ENCODE assay signal across 10 cellular contexts in genomic region chr7:92608380-92609322, GRCh38. TPM values are rescaled to one million over a fixed set of nuclear protein-coding genes. Genes with fewer than 3 reads are reported as not detected.
DNase-seq lines count a peak whose midpoint lies in the region; ATAC-seq and TF ChIP-seq lines count a peak whose summit lies in the region.
"Had no signal": no experiment of that assay in that cellular context is flagged by ENCODE, and none has a peak within 500 bp of the region (broad histone marks: within the 10 kb centered on the region; RNA-seq: fewer than 3 reads in every experiment).

No MANE protein-coding gene starts in this region.

- TF ChIP-seq CTCF in epithelial cell of proximal tubule (conservative IDR thresholded peaks at IDR 0.05; ENCODE audit: low read depth, low read length): no peak

- DNase-seq in NCI-H2171 treated with DMSO at 0.1 percent for 48 hours (lab: John Stamatoyannopoulos, UW) (peak; percentile 63), epithelial cell of proximal tubule (ENCODE audit: low read depth) (no peak), midbrain (lab: John Stamatoyannopoulos, UW) (peak; percentile 15), hepatic stellate cell (ENCODE audit: low spot score) (no peak)
- no peak for DNase-seq in stimulated activated naive B cell treated with anti-CD40 and anti-IgM and Interleukin-4, amounts not matched to agents 10 μg/mL and 1 μg/mL and 100 μg/mL, for 72 hours
- no peak for DNase-seq in effector CD8-positive, alpha-beta T cell (lab: John Stamatoyannopoulos, UW)
- DNase-seq: DND-41, NCI-H226 had no signal

- no peak for ATAC-seq in stimulated activated naive B cell treated with anti-CD40 and anti-IgM and Interleukin-4, amounts not matched to agents 10 μg/mL and 1 μg/mL and 100 μg/mL, for 72 hours (replicated peaks)
- no peak for ATAC-seq in HG03095 (IDR thresholded peaks at IDR 0.05; ENCODE audit: unreplicated experiment)

- H3K4me3 ChIP-seq in epithelial cell of proximal tubule (ENCODE audit: low read depth, low read length): peak overlapping the region; percentile 41

- no peaks in the 10 kb centered on the region for H3K9me3 Mint-ChIP-seq in stimulated activated naive B cell treated with anti-CD40 and anti-IgM and Interleukin-4, amounts not matched to agents 10 μg/mL and 1 μg/mL and 100 μg/mL, for 72 hours

- no peak overlapping the region for H3K4me3 Mint-ChIP-seq in stimulated activated naive B cell treated with anti-CD40 and anti-IgM and Interleukin-4, amounts not matched to agents 10 μg/mL and 1 μg/mL and 100 μg/mL, for 72 hours

- H3K4me1 ChIP-seq in ES-I3 (ENCODE audit: insufficient read depth, low read length): peaks cover 8% of the 10 kb centered on the region; the same call in 1 of the 2 replicates

- H3K4me1 Mint-ChIP-seq in stimulated activated naive B cell treated with anti-CD40 and anti-IgM and Interleukin-4, amounts not matched to agents 10 μg/mL and 1 μg/mL and 100 μg/mL, for 72 hours: peaks cover 2 to 13% of the 10 kb centered on the region in 2 donors

- H3K9me3 ChIP-seq in ES-I3 (ENCODE audit: control insufficient read depth, insufficient read depth, low read length): no peaks in the 10 kb centered on the region

- H3K27ac Mint-ChIP-seq in stimulated activated naive B cell treated with anti-CD40 and anti-IgM and Interleukin-4, amounts not matched to agents 10 μg/mL and 1 μg/mL and 100 μg/mL, for 72 hours: no peak overlapping the region

- H3K9ac ChIP-seq in ES-I3 (ENCODE audit: low read depth, low read length): peak overlapping the region; percentile 73

- H3K36me3 ChIP-seq in ES-I3 (ENCODE audit: insufficient read depth, low read length): no peaks in the 10 kb centered on the region

- H3K36me3 Mint-ChIP-seq in stimulated activated naive B cell treated with anti-CD40 and anti-IgM and Interleukin-4, amounts not matched to agents 10 μg/mL and 1 μg/mL and 100 μg/mL, for 72 hours: peaks cover 3% of the 10 kb centered on the region in 2 donors

- H3K27me3 Mint-ChIP-seq in stimulated activated naive B cell treated with anti-CD40 and anti-IgM and Interleukin-4, amounts not matched to agents 10 μg/mL and 1 μg/mL and 100 μg/mL, for 72 hours: no peaks in the 10 kb centered on the region

RNA-seq across cellular contexts. Expression of gene FAM133B, which starts 18.5 kb away (rescaled TPM):
- total RNA-seq in epithelial cell of proximal tubule: 14.3 and 20.2 TPM in 2 replicates

Comparison
In these comparisons a context has a peak if more than half of its experiments do, and no peak if none do; other contexts are left out.
1. DNase-seq: peak in NCI-H2171 treated with DMSO at 0.1 percent for 48 hours (single experiment) and midbrain (single experiment); none in epithelial cell of proximal tubule (single experiment), stimulated activated naive B cell treated with anti-CD40 and anti-IgM and Interleukin-4, amounts not matched to agents 10 μg/mL and 1 μg/mL and 100 μg/mL, for 72 hours (single experiment), hepatic stellate cell (single experiment) and effector CD8-positive, alpha-beta T cell (single experiment).